In genomic region chr6:157861814-157862213, GRCh38 we compare ENCODE assay signal across 15 cellular contexts. TPM values are rescaled to one million over a fixed set of nuclear protein-coding genes. Genes with fewer than 3 reads are reported as not detected.
DNase-seq lines count a peak whose midpoint lies in the region; ATAC-seq, FAIRE-seq and TF ChIP-seq lines count a peak whose summit lies in the region.
"Had no signal": no experiment of that assay in that cellular context is flagged by ENCODE, and none has a peak within 500 bp of the region (broad histone marks: within the 10 kb centered on the region; RNA-seq: fewer than 3 reads in every experiment).

No MANE protein-coding gene starts in this region.

- peak; percentile 59 for FAIRE-seq in RCC 7860 (lab: Jason Lieb, UNC)
- FAIRE-seq: endometrium had no signal

- H3K36me3 Mint-ChIP-seq in nephron (ENCODE audit: low read depth) = peaks cover 3% of the 10 kb centered on the region

- no peaks in the 10 kb centered on the region for H3K27me3 Mint-ChIP-seq in nephron (ENCODE audit: low read depth)

- peaks cover 91% of the 10 kb centered on the region for H3K79me2 ChIP-seq in fibroblast of lung (ENCODE audit: control insufficient read depth, insufficient read depth, low read length)

- H3K4me3 Mint-ChIP-seq in nephron = no peak overlapping the region

- peaks cover 38% of the 10 kb centered on the region for H3K4me1 Mint-ChIP-seq in nephron

- no peak for TF ChIP-seq CTCF in fibroblast of lung (conservative IDR thresholded peaks at IDR 0.05 in 1 of 2, IDR thresholded peaks at IDR 0.05 in 1 of 2; ENCODE audit: low read depth in 1 of 2, low read length in 2 of 2)
- TF ChIP-seq CTCF in nephron (IDR thresholded peaks at IDR 0.05; ENCODE audit: unreplicated experiment in 3 of 3) = no peak

- no peaks in the 10 kb centered on the region for H3K27me3 ChIP-seq in fibroblast of lung (ENCODE audit: control insufficient read depth, insufficient read depth, low read length)

- no peak overlapping the region for H3K4me2 ChIP-seq in fibroblast of lung (ENCODE audit: extremely low read depth, insufficient read depth, low read length)

- no peak overlapping the region for H3K9ac ChIP-seq in fibroblast of lung (ENCODE audit: insufficient read depth, low read length)

- no peaks in the 10 kb centered on the region for H3K9me3 ChIP-seq in fibroblast of lung (ENCODE audit: control insufficient read depth, insufficient read depth, low read depth, low read length)

- no peak overlapping the region for H2AFZ ChIP-seq in fibroblast of lung (ENCODE audit: low read length)

- no peak overlapping the region for H3K4me3 ChIP-seq in fibroblast of lung (replicated peaks in 1 of 4; ENCODE audit: control extremely low read depth in 1 of 4, insufficient read depth in 1 of 4, low read depth in 3 of 4, low read length in 4 of 4)

- no peak overlapping the region for H3K27ac ChIP-seq in fibroblast of lung (ENCODE audit: insufficient read depth, low read length)

- no peaks in the 10 kb centered on the region for H3K36me3 ChIP-seq in fibroblast of lung (ENCODE audit: control insufficient read depth, insufficient read depth, low read length)

- H3K9me3 Mint-ChIP-seq in nephron = no peaks in the 10 kb centered on the region

- ATAC-seq in GM19455 (IDR thresholded peaks at IDR 0.05; ENCODE audit: unreplicated experiment) (no peak), GM21529 (IDR thresholded peaks at IDR 0.05; ENCODE audit: unreplicated experiment) (no peak)
- ATAC-seq: activated CD4-positive, CD25-positive, alpha-beta regulatory T cell treated with anti-CD3 and anti-CD28 coated beads, Interleukin-2, amount 50 U/mL, for 24 hours had no signal

- DNase-seq in GM04504 (ENCODE audit: low read depth) = peak; percentile 19
- peak; percentile 22 for DNase-seq in RCC 7860 (ENCODE audit: low spot score)
- peak; percentile 49 to 64 for DNase-seq in fibroblast of lung (ENCODE audit: low read depth in 2 of 2)
- no peak for DNase-seq in effector CD8-positive, alpha-beta T cell (lab: John Stamatoyannopoulos, UW)
- no peak for DNase-seq in SHP77 (lab: John Stamatoyannopoulos, UW)
- DNase-seq: activated T-cell treated with anti-CD3 and anti-CD28 coated beads, Interleukin-2, amount 50 U/mL, for 1 hour; aorta; COR-L47; NCI-H1048; NCI-H526 treated with DMSO at 0.1 percent for 48 hours had no signal

- peak overlapping the region in 2 of 3 experiments; percentile 21 to 31 for H3K27ac Mint-ChIP-seq in nephron

- H4K20me1 ChIP-seq in fibroblast of lung (ENCODE audit: control insufficient read depth, extremely low read depth, insufficient read depth, low read length) = peaks cover 5% of the 10 kb centered on the region

- H3K4me1 ChIP-seq in fibroblast of lung (ENCODE audit: control insufficient read depth, extremely low read depth, insufficient read depth, low read length) = peaks cover 20% of the 10 kb centered on the region

RNA-seq across cellular contexts. Expression of gene SNX9, which starts 38.8 kb away (rescaled TPM):
- total RNA-seq in fibroblast of lung = 117 and 120 TPM in 2 replicates
- 56.8 and 85.2 TPM in 2 replicates for polyA plus RNA-seq in fibroblast of lung
- 37.9 and 56.4 TPM in 2 replicates for polyA plus RNA-seq in fibroblast of lung (2012)
- 13.5 and 23.2 TPM in 2 replicates for polyA minus RNA-seq in fibroblast of lung (ENCODE audit: low replicate concordance)

Comparison
In these comparisons a context has a peak if more than half of its experiments do, and no peak if none do; other contexts are left out.
1. DNase-seq: peak in GM04504 (single experiment), RCC 7860 (single experiment) and fibroblast of lung (2 of 2); none in effector CD8-positive, alpha-beta T cell (single experiment) and SHP77 (0 of 2).